Comparison of ENCODE assay signal across 30 cellular contexts in the genomic region with DNA sequence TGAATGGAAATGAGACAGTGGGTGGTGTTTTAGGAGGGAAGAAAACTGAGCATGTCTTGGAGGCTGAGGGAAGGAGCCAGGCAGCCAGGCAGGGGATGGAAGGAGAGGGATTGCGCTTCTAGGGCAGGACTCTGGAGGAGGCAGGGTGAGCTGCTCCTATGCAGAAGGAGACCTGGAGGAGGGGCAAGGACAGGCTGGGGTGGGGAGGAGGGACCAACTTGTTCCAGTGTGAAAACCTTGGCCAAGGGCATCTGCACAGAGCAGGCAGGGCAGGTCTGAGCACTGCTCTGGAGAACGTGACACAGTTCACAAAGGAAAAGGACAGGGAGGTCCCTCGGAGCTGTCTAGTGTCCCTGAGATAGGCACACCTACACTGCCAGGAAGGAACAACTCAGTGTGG. TPM values are rescaled to one million over a fixed set of nuclear protein-coding genes. Genes with fewer than 3 reads are reported as not detected.
DNase-seq lines count a peak whose midpoint lies in the region; ATAC-seq and TF ChIP-seq lines count a peak whose summit lies in the region.
"Had no signal": no experiment of that assay in that cellular context is flagged by ENCODE, and none has a peak within 500 bp of the region (broad histone marks: within the 10 kb centered on the region; RNA-seq: fewer than 3 reads in every experiment).

No MANE protein-coding gene starts in this region.

- TF ChIP-seq POLR2A in heart left ventricle (IDR thresholded peaks at IDR 0.05), result no peak

- TF ChIP-seq CTCF in heart left ventricle (IDR thresholded peaks at IDR 0.05) (no peak), glutamatergic neuron (IDR thresholded peaks at IDR 0.05; ENCODE audit: partially characterized antibody, unreplicated experiment) (no peak), osteoblast (IDR thresholded peaks at IDR 0.05; ENCODE audit: extremely low read depth, low read depth, low read length) (no peak), natural killer cell (IDR thresholded peaks at IDR 0.05) (no peak)

- H3K4me1 Mint-ChIP-seq in glutamatergic neuron (ENCODE audit: low read depth, unreplicated experiment) (peaks cover 6% of the 10 kb centered on the region), natural killer cell (peaks cover 11 to 31% of the 10 kb centered on the region in 2 donors)

- DNase-seq in heart left ventricle, result peak in 1 of 5 donors; percentile 49
- no peak for DNase-seq in left cardiac atrium
- no peak for DNase-seq in glutamatergic neuron
- DNase-seq in osteoblast (ENCODE audit: insufficient read length, low spot score, missing footprints), result peak; percentile 27
- no peak for DNase-seq in COLO829 (ENCODE audit: low spot score)
- DNase-seq in NCI-H2081 (lab: John Stamatoyannopoulos, UW), result no peak
- DNase-seq in NCI-H82 treated with DMSO at 0.1 percent for 48 hours (lab: John Stamatoyannopoulos, UW; ENCODE audit: unreplicated experiment), result no peak
- DNase-seq in natural killer cell, result no peak
- DNase-seq: activated CD4-positive, alpha-beta T cell treated with anti-CD3 and anti-CD28 coated beads, Interleukin-2, amount 10 ng/mL, durations not matched to agents 7 days and 5 days; activated effector memory CD4-positive, alpha-beta T cell treated with Interleukin-2 at 50 U/mL for 16 hours; activated T-cell treated with anti-CD3 and anti-CD28 coated beads, Interleukin-2, amount 50 U/mL, for 1 hour; CD4-positive, CD25-positive, alpha-beta regulatory T cell; DMS 273 treated with DMSO at 0.1 percent for 48 hours; effector CD4-positive, alpha-beta T cell; erythroblast; MM.1S; naive thymus-derived CD8-positive, alpha-beta T cell; NCI-H1105 treated with DMSO at 0.1 percent for 48 hours; NCI-H1930; PC-9; retina; SIG-M5; stimulated activated naive B cell treated with anti-CD40 and anti-IgM and Interleukin-4, amounts not matched to agents 10 μg/mL and 1 μg/mL and 100 μg/mL, for 72 hours had no signal

- no peaks in the 10 kb centered on the region for H4K20me1 ChIP-seq in osteoblast (ENCODE audit: insufficient read depth, low read length)

- H3K4me3 Mint-ChIP-seq in glutamatergic neuron (ENCODE audit: unreplicated experiment) (no peak overlapping the region), natural killer cell (no peak overlapping the region)
- H3K4me3 Mint-ChIP-seq: activated CD4-positive, alpha-beta T cell treated with anti-CD3 and anti-CD28 coated beads, Interleukin-2, amount 10 ng/mL, durations not matched to agents 7 days and 5 days; naive thymus-derived CD8-positive, alpha-beta T cell; stimulated activated naive B cell treated with anti-CD40 and anti-IgM and Interleukin-4, amounts not matched to agents 10 μg/mL and 1 μg/mL and 100 μg/mL, for 72 hours had no signal

- H3K9me3 Mint-ChIP-seq in glutamatergic neuron (ENCODE audit: unreplicated experiment) (peaks cover 6% of the 10 kb centered on the region), natural killer cell (no peaks in the 10 kb centered on the region)
- H3K9me3 Mint-ChIP-seq: activated CD4-positive, alpha-beta T cell treated with anti-CD3 and anti-CD28 coated beads, Interleukin-2, amount 10 ng/mL, durations not matched to agents 7 days and 5 days; activated naive CD4-positive, alpha-beta T cell treated with anti-CD3 and anti-CD28 coated beads, Interleukin-2, amount 50 U/mL, for 72 hours; CD4-positive, CD25-positive, alpha-beta regulatory T cell; naive thymus-derived CD8-positive, alpha-beta T cell; stimulated activated naive B cell treated with anti-CD40 and anti-IgM and Interleukin-4, amounts not matched to agents 10 μg/mL and 1 μg/mL and 100 μg/mL, for 72 hours had no signal

- H2AFZ ChIP-seq in osteoblast (ENCODE audit: low read length), result no peak overlapping the region
- H2AFZ ChIP-seq: PC-9 had no signal

- H3K27me3 ChIP-seq in heart left ventricle (no peaks in the 10 kb centered on the region), osteoblast (ENCODE audit: insufficient read depth, low read length) (no peaks in the 10 kb centered on the region)
- H3K27me3 ChIP-seq: suprapubic skin had no signal

- no peaks in the 10 kb centered on the region for H3K79me2 ChIP-seq in osteoblast (ENCODE audit: insufficient read depth, low read length)

- H3K27me3 Mint-ChIP-seq in glutamatergic neuron (ENCODE audit: unreplicated experiment) (peaks cover 5% of the 10 kb centered on the region), natural killer cell (ENCODE audit: low read depth in 2 of 2) (no peaks in the 10 kb centered on the region)
- H3K27me3 Mint-ChIP-seq: activated CD4-positive, alpha-beta T cell treated with anti-CD3 and anti-CD28 coated beads, Interleukin-2, amount 10 ng/mL, durations not matched to agents 7 days and 5 days; CD4-positive, CD25-positive, alpha-beta regulatory T cell; naive thymus-derived CD8-positive, alpha-beta T cell; stimulated activated naive B cell treated with anti-CD40 and anti-IgM and Interleukin-4, amounts not matched to agents 10 μg/mL and 1 μg/mL and 100 μg/mL, for 72 hours had no signal

- intact Hi-C loops in heart left ventricle (cut with DNase I) (loop anchor here in 2 of 10 donors (10.0 kb wide), 1 partner anchor 335 kb away; no protein-coding TSS in a partner anchor), left cardiac atrium (cut with DNase I) (loop anchor here in 1 of 2 donors (10.0 kb wide), 1 partner anchor 335 kb away; no protein-coding TSS in a partner anchor), natural killer cell (cut with micrococcal nuclease) (no loop called here)

- H3K36me3 Mint-ChIP-seq in glutamatergic neuron (ENCODE audit: unreplicated experiment) (no peaks in the 10 kb centered on the region), natural killer cell (no peaks in the 10 kb centered on the region)
- H3K36me3 Mint-ChIP-seq: activated naive CD4-positive, alpha-beta T cell treated with anti-CD3 and anti-CD28 coated beads, Interleukin-2, amount 50 U/mL, for 72 hours; CD4-positive, CD25-positive, alpha-beta regulatory T cell; naive thymus-derived CD8-positive, alpha-beta T cell had no signal

- peaks cover 0 to 26% (median 15%) of the 10 kb centered on the region in 9 donors for H3K36me3 ChIP-seq in heart left ventricle
- H3K36me3 ChIP-seq in osteoblast (ENCODE audit: insufficient read depth, low read length), result no peaks in the 10 kb centered on the region

- 61 to 78% (median 69%) methylated on average over 3 of the region's 3 CpGs for WGBS in heart left ventricle, 4 donors

- H3K4me1 ChIP-seq in heart left ventricle, result peaks cover 0 to 24% (median 12%) of the 10 kb centered on the region in 12 donors
- H3K4me1 ChIP-seq in osteoblast (ENCODE audit: insufficient read depth, low read length), result peaks cover 7% of the 10 kb centered on the region

- peak; percentile 24 to 52 (median 38) for ATAC-seq in heart left ventricle
- ATAC-seq in left cardiac atrium, result no peak
- no peak for ATAC-seq in natural killer cell
- ATAC-seq: activated naive CD4-positive, alpha-beta T cell treated with anti-CD3 and anti-CD28 coated beads, Interleukin-2, amount 50 U/mL, for 72 hours; GM12878; naive thymus-derived CD8-positive, alpha-beta T cell; stimulated activated naive B cell treated with anti-CD40 and anti-IgM and Interleukin-4, amounts not matched to agents 10 μg/mL and 1 μg/mL and 100 μg/mL, for 72 hours had no signal

- H3K27ac Mint-ChIP-seq in glutamatergic neuron (ENCODE audit: unreplicated experiment), result peak overlapping the region; percentile 17
- H3K27ac Mint-ChIP-seq in natural killer cell, result no peak overlapping the region
- H3K27ac Mint-ChIP-seq: activated CD4-positive, alpha-beta T cell treated with anti-CD3 and anti-CD28 coated beads, Interleukin-2, amount 10 ng/mL, durations not matched to agents 7 days and 5 days; activated naive CD4-positive, alpha-beta T cell treated with anti-CD3 and anti-CD28 coated beads, Interleukin-2, amount 50 U/mL, for 72 hours; naive thymus-derived CD8-positive, alpha-beta T cell; stimulated activated naive B cell treated with anti-CD40 and anti-IgM and Interleukin-4, amounts not matched to agents 10 μg/mL and 1 μg/mL and 100 μg/mL, for 72 hours had no signal

- no peak overlapping the region for H3K4me3 ChIP-seq in heart left ventricle
- H3K4me3 ChIP-seq in osteoblast (ENCODE audit: insufficient read depth, low read length), result no peak overlapping the region
- H3K4me3 ChIP-seq: GM12878, lung, PC-9, skin epidermis, suprapubic skin had no signal

- no peak overlapping the region for H3K4me2 ChIP-seq in osteoblast (ENCODE audit: insufficient read depth, low read length)
- H3K4me2 ChIP-seq: KMS-11, PC-9 had no signal

- peak overlapping the region in 3 of 12 donors; percentile 15 to 73 (median 39) for H3K27ac ChIP-seq in heart left ventricle
- H3K27ac ChIP-seq in osteoblast (ENCODE audit: low read depth, low read length), result no peak overlapping the region
- H3K27ac ChIP-seq: HL-60, KMS-11, PC-9, suprapubic skin had no signal

- H3K9me3 ChIP-seq in heart left ventricle (no peaks in the 10 kb centered on the region), osteoblast (ENCODE audit: low read depth, low read length) (no peaks in the 10 kb centered on the region)
- H3K9me3 ChIP-seq: suprapubic skin had no signal

RNA-seq across cellular contexts. Expression of gene GALK1, which starts 5.5 kb away (rescaled TPM):
- 10 to 100 TPM in 8 of 9 donors, 1 to 10 TPM in 1; 9.6 to 30.6 (median 16.5) TPM for total RNA-seq in heart left ventricle
- polyA plus RNA-seq in heart left ventricle, result 10 to 100 TPM; 25.5 to 31.2 TPM
- 10 to 100 TPM; 22.0 to 22.9 TPM for total RNA-seq in left cardiac atrium
- total RNA-seq in glutamatergic neuron (ENCODE audit: unreplicated experiment), result 18.2 TPM
- total RNA-seq in osteoblast, result 25.3 and 27.7 TPM in 2 replicates
- total RNA-seq in natural killer cell, result 10 to 100 TPM; 11.9 to 15.9 (median 12.6) TPM

RNA-seq across cellular contexts. Expression of gene UNK, which starts 25.1 kb away (rescaled TPM):
- 10 to 100 TPM; 11.3 to 27.5 (median 16.3) TPM for total RNA-seq in heart left ventricle
- 10 to 100 TPM; 14.6 to 18.5 TPM for polyA plus RNA-seq in heart left ventricle
- 10 to 100 TPM; 15.8 to 17.8 TPM for total RNA-seq in left cardiac atrium
- 65.5 TPM for total RNA-seq in glutamatergic neuron (ENCODE audit: unreplicated experiment)
- 18.5 and 23.6 TPM in 2 replicates for total RNA-seq in osteoblast
- total RNA-seq in natural killer cell, result 10 to 100 TPM; 44.2 to 51.3 (median 44.5) TPM

RNA-seq across cellular contexts. Expression of gene ITGB4, which starts 38.2 kb away (rescaled TPM):
- total RNA-seq in heart left ventricle, result 10 to 100 TPM in 6 of 9 donors, 1 to 10 TPM in 3; 5.1 to 26.8 (median 11.0) TPM
- polyA plus RNA-seq in heart left ventricle, result 1 to 10 TPM; 4.0 to 7.5 TPM
- total RNA-seq in left cardiac atrium, result 10 to 100 TPM; 18.9 to 26.9 TPM
- not detected for total RNA-seq in glutamatergic neuron (ENCODE audit: unreplicated experiment)
- 0.29 and 0.36 TPM in 2 replicates for total RNA-seq in osteoblast
- total RNA-seq in natural killer cell, result 1 to 10 TPM in 1 of 3 donors, under 1 TPM in 2; 0.38 to 1.0 (median 0.68) TPM
- total RNA-seq: CD4-positive, CD25-positive, alpha-beta regulatory T cell had no signal

Comparison
In these comparisons a context has a peak if more than half of its experiments do, and no peak if none do; other contexts are left out.
1. ATAC-seq: peak in heart left ventricle (4 of 4); none in left cardiac atrium (0 of 2) and natural killer cell (0 of 3).